Comparison of ENCODE assay signal across 21 cellular contexts in genomic region chr6:112931835-112932234, GRCh38.
DNase-seq lines count a peak whose midpoint lies in the region; ATAC-seq, FAIRE-seq and TF ChIP-seq lines count a peak whose summit lies in the region.
"Had no signal": no experiment of that assay in that cellular context is flagged by ENCODE, and none has a peak within 500 bp of the region (broad histone marks: within the 10 kb centered on the region; RNA-seq: fewer than 3 reads in every experiment).

No MANE protein-coding gene starts in this region.

- H2BK20ac ChIP-seq in IMR-90 (ENCODE audit: low read depth, low read length), result peak overlapping the region; percentile 10; the same call in 1 of the 2 replicates

- BruUV-seq in IMR-90 (replicated peaks; lab: Mats Ljungman, UMichigan) (no TSS peak), endothelial cell of umbilical vein (replicated peaks; lab: Mats Ljungman, UMichigan) (no TSS peak), HepG2 (replicated peaks; lab: Mats Ljungman, UMichigan) (no TSS peak)

- dilution Hi-C loops in IMR-90 (cut with HindIII; ENCODE audit: low sequenced_read_pairs, unreplicated experiment) (no loop called here), endothelial cell of umbilical vein (cut with MboI; ENCODE audit: extremely low pct_ligation_motif_present, low sequenced_read_pairs) (no loop called here)

- no peak overlapping the region for H3K4me3 ChIP-seq in IMR-90 (ENCODE audit: insufficient read depth, low read depth, low read length)
- H3K4me3 ChIP-seq in endothelial cell of umbilical vein (replicated peaks in 1 of 3; ENCODE audit: insufficient read depth in 1 of 3, low read depth in 1 of 3, low read length in 3 of 3), result no peak overlapping the region
- H3K4me3 ChIP-seq in HepG2 (replicated peaks in 1 of 3; ENCODE audit: insufficient read depth in 1 of 3, low read depth in 2 of 3, low read length in 3 of 3), result no peak overlapping the region
- no peak overlapping the region for H3K4me3 ChIP-seq in body of pancreas
- H3K4me3 ChIP-seq: gastroesophageal sphincter, neural progenitor cell, PC-9 had no signal

- no peak overlapping the region for H3K4me3 Mint-ChIP-seq in osteocyte (ENCODE audit: unreplicated experiment)
- H3K4me3 Mint-ChIP-seq: neural progenitor cell; T-helper 2 cell treated with Interferon-gamma antibody and Interleukin-4, amounts not matched to agents 5 μg/mL and 100 μg/mL, for 36 hours had no signal

- no peak overlapping the region for H3K9ac ChIP-seq in IMR-90 (ENCODE audit: low read depth, low read length)
- no peak overlapping the region for H3K9ac ChIP-seq in endothelial cell of umbilical vein (replicated peaks; ENCODE audit: extremely low read depth, insufficient read depth, low read length)
- H3K9ac ChIP-seq in HepG2 (ENCODE audit: insufficient read depth, low read depth, low read length), result no peak overlapping the region
- H3K9ac ChIP-seq: neural progenitor cell had no signal

- TF ChIP-seq RAD21 in IMR-90 (IDR thresholded peaks at IDR 0.05; ENCODE audit: low read length) (no peak), HepG2 (CRISPR knock-in tag; IDR thresholded peaks at IDR 0.05) (no peak)

- H3K4me1 ChIP-seq in IMR-90 (ENCODE audit: control insufficient read depth, insufficient read depth, low read length), result peaks cover 6% of the 10 kb centered on the region
- peaks cover 12% of the 10 kb centered on the region for H3K4me1 ChIP-seq in endothelial cell of umbilical vein (ENCODE audit: control insufficient read depth, extremely low read depth, insufficient read depth, low read length)
- no peaks in the 10 kb centered on the region for H3K4me1 ChIP-seq in HepG2 (ENCODE audit: insufficient read depth, low read length)
- no peaks in the 10 kb centered on the region for H3K4me1 ChIP-seq in body of pancreas
- H3K4me1 ChIP-seq: Caco-2, gastroesophageal sphincter, neural progenitor cell had no signal

- no peak overlapping the region for H2BK120ac ChIP-seq in IMR-90 (ENCODE audit: low read depth, low read length)

- H3K36me3 Mint-ChIP-seq in osteocyte (ENCODE audit: unreplicated experiment), result no peaks in the 10 kb centered on the region
- H3K36me3 Mint-ChIP-seq: neural progenitor cell had no signal

- no peak overlapping the region for H2BK5ac ChIP-seq in IMR-90 (ENCODE audit: low read depth, low read length, poor library complexity, severe bottlenecking)

- in situ Hi-C loops in IMR-90 (cut with MboI; ENCODE audit: low sequenced_read_pairs) (no loop called here), HepG2 (cut with HindIII; ENCODE audit: extremely low pct_ligation_motif_present, low pct_unique_long_range_greater_than_20kb) (no loop called here)

- H4K8ac ChIP-seq in IMR-90 (ENCODE audit: low read depth in 2 of 2, low read length in 2 of 2), result no peak overlapping the region

- TF ChIP-seq POLR2A in IMR-90 (IDR thresholded peaks at IDR 0.05; ENCODE audit: low read depth, low read length) (no peak), endothelial cell of umbilical vein (IDR thresholded peaks at IDR 0.05; ENCODE audit: low read depth, low read length) (no peak), HepG2 (IDR thresholded peaks at IDR 0.05; ENCODE audit: insufficient read depth in 1 of 2, low read depth in 2 of 2, low read length in 2 of 2) (no peak), body of pancreas (IDR thresholded peaks at IDR 0.05) (no peak)

- intact Hi-C loops in IMR-90 (cut with micrococcal nuclease), result no loop called here
- intact Hi-C loops in endothelial cell of umbilical vein (cut with micrococcal nuclease), result no loop called here
- intact Hi-C loops in HepG2 (cut with micrococcal nuclease; ENCODE audit: unreplicated experiment), result no loop called here
- intact Hi-C loops in body of pancreas (cut with DNase I), result no loop called here

- no peak overlapping the region for H4K5ac ChIP-seq in IMR-90 (ENCODE audit: low read depth, low read length)

- no peaks in the 10 kb centered on the region for H3K79me2 ChIP-seq in endothelial cell of umbilical vein (ENCODE audit: control insufficient read depth, insufficient read depth, low read length)
- no peaks in the 10 kb centered on the region for H3K79me2 ChIP-seq in HepG2 (ENCODE audit: insufficient read depth, low read length)

- no peaks in the 10 kb centered on the region for H3K79me1 ChIP-seq in IMR-90 (ENCODE audit: low read depth in 1 of 2, low read length in 2 of 2)

- H3K27me3 ChIP-seq in IMR-90 (ENCODE audit: control insufficient read depth, insufficient read depth, low read length) (no peaks in the 10 kb centered on the region), endothelial cell of umbilical vein (ENCODE audit: control insufficient read depth in 2 of 2, insufficient read depth in 2 of 2, low read length in 2 of 2) (no peaks in the 10 kb centered on the region), HepG2 (ENCODE audit: control insufficient read depth in 1 of 2, insufficient read depth in 2 of 2, low read length in 2 of 2) (no peaks in the 10 kb centered on the region), body of pancreas (no peaks in the 10 kb centered on the region)
- H3K27me3 ChIP-seq: gastroesophageal sphincter, neural progenitor cell had no signal

- H3K4me2 ChIP-seq in IMR-90 (ENCODE audit: low read depth, low read length) (no peak overlapping the region), endothelial cell of umbilical vein (ENCODE audit: insufficient read depth, low read length) (no peak overlapping the region), HepG2 (ENCODE audit: low read depth, low read length) (no peak overlapping the region)
- H3K4me2 ChIP-seq: neural progenitor cell, PC-9 had no signal

- FAIRE-seq in endothelial cell of umbilical vein (lab: Jason Lieb, UNC), result peak; percentile 71
- FAIRE-seq in HepG2 (lab: Jason Lieb, UNC), result no peak
- FAIRE-seq: G401.6 had no signal

- H3K14ac ChIP-seq in IMR-90 (replicated peaks; ENCODE audit: low read depth, low read length), result no peak overlapping the region

- no peak for TF ChIP-seq CTCF in IMR-90 (conservative IDR thresholded peaks at IDR 0.05; ENCODE audit: low read depth, low read length)
- no peak for TF ChIP-seq CTCF in endothelial cell of umbilical vein (IDR thresholded peaks at IDR 0.05; ENCODE audit: extremely low read depth in 1 of 2, insufficient read depth in 1 of 2, low read depth in 1 of 2, low read length in 2 of 2)
- TF ChIP-seq CTCF in osteocyte (IDR thresholded peaks at IDR 0.05), result no peak
- no peak for TF ChIP-seq CTCF in HepG2 (CRISPR knock-in tag; IDR thresholded peaks at IDR 0.05)
- TF ChIP-seq CTCF in body of pancreas (IDR thresholded peaks at IDR 0.05), result no peak

- H3K36me3 ChIP-seq in IMR-90 (ENCODE audit: control insufficient read depth, insufficient read depth, low read length) (no peaks in the 10 kb centered on the region), endothelial cell of umbilical vein (ENCODE audit: control insufficient read depth in 2 of 2, extremely low read depth in 1 of 2, insufficient read depth in 2 of 2, low read length in 2 of 2) (no peaks in the 10 kb centered on the region), HepG2 (replicated peaks in 1 of 2; ENCODE audit: control insufficient read depth in 1 of 2, insufficient read depth in 2 of 2, low read length in 2 of 2) (no peaks in the 10 kb centered on the region), body of pancreas (replicated peaks in 1 of 2; ENCODE audit: insufficient read depth in 1 of 2, low read depth in 2 of 2) (no peaks in the 10 kb centered on the region)
- H3K36me3 ChIP-seq: gastroesophageal sphincter, neural progenitor cell had no signal

- no peaks in the 10 kb centered on the region for H3K27me3 Mint-ChIP-seq in osteocyte (ENCODE audit: unreplicated experiment)

- ATAC-seq in IMR-90 (ENCODE audit: low read depth) (no peak), HepG2 (no peak), HG03139 (IDR thresholded peaks at IDR 0.05; ENCODE audit: unreplicated experiment) (no peak), body of pancreas (no peak)
- ATAC-seq: gastroesophageal sphincter, HCT116 had no signal

- H3K9me3 Mint-ChIP-seq in osteocyte (ENCODE audit: unreplicated experiment), result peaks cover 2% of the 10 kb centered on the region
- H3K9me3 Mint-ChIP-seq: T-helper 2 cell treated with Interferon-gamma antibody and Interleukin-4, amounts not matched to agents 5 μg/mL and 100 μg/mL, for 36 hours had no signal

- TF ChIP-seq EP300 in HepG2 (IDR thresholded peaks at IDR 0.05; ENCODE audit: low read depth in 2 of 2, low read length in 2 of 2) (no peak), HepG2 (CRISPR knock-in tag; IDR thresholded peaks at IDR 0.05; ENCODE audit: borderline replicate concordance) (no peak)

- no CpG with 5 or more reads among the region's 3 CpGs for WGBS in IMR-90 (ENCODE audit: extremely low coverage in 2 of 2, insufficient read length in 1 of 2), 2 experiments
- 28% methylated on average over 3 of the region's 3 CpGs for WGBS in HepG2 (ENCODE audit: low lambda C conversion rate)
- WGBS in body of pancreas, 2 donors, result 55 to 64% methylated on average over 3 of the region's 3 CpGs

- H3K27ac ChIP-seq in IMR-90 (ENCODE audit: insufficient read depth, low read length) (no peak overlapping the region), endothelial cell of umbilical vein (ENCODE audit: insufficient read depth, low read depth, low read length) (no peak overlapping the region), HepG2 (ENCODE audit: extremely low read length, insufficient read depth, low read length) (no peak overlapping the region), body of pancreas (no peak overlapping the region)
- H3K27ac ChIP-seq: gastroesophageal sphincter, HL-60, neural progenitor cell, PC-9 had no signal

- H2AK9ac ChIP-seq in IMR-90 (replicated peaks; ENCODE audit: low read depth, low read length, poor library complexity), result no peak overlapping the region

- H2AFZ ChIP-seq in IMR-90 (replicated peaks; ENCODE audit: low read length, poor library complexity) (no peak overlapping the region), endothelial cell of umbilical vein (ENCODE audit: low read depth, low read length) (no peak overlapping the region), HepG2 (ENCODE audit: low read length) (no peak overlapping the region)
- H2AFZ ChIP-seq: neural progenitor cell, PC-9 had no signal

- H3K9me3 ChIP-seq in IMR-90 (ENCODE audit: control insufficient read depth, insufficient read depth, low read length), result no peaks in the 10 kb centered on the region
- no peaks in the 10 kb centered on the region for H3K9me3 ChIP-seq in endothelial cell of umbilical vein (replicated peaks; ENCODE audit: control insufficient read depth, insufficient read depth, low read length)
- no peaks in the 10 kb centered on the region for H3K9me3 ChIP-seq in HepG2 (ENCODE audit: low read length)
- no peaks in the 10 kb centered on the region for H3K9me3 ChIP-seq in body of pancreas
- H3K9me3 ChIP-seq: Caco-2, gastroesophageal sphincter had no signal

- H3K23ac ChIP-seq in IMR-90 (ENCODE audit: low read depth, low read length), result no peak overlapping the region

- H2AK5ac ChIP-seq in IMR-90 (ENCODE audit: low read depth, low read length), result no peak overlapping the region

- H3K9me1 ChIP-seq in IMR-90 (ENCODE audit: insufficient read depth, low read length) (no peaks in the 10 kb centered on the region), endothelial cell of umbilical vein (replicated peaks; ENCODE audit: control insufficient read depth, extremely low read depth, insufficient read depth, low read length) (no peaks in the 10 kb centered on the region)

- POLR2A ChIA-PET in IMR-90 (lab: Charles Lee; ENCODE audit: unreplicated experiment) (no interaction called here), endothelial cell of umbilical vein (lab: Charles Lee) (no interaction called here), HepG2 (lab: Yijun Ruan, JAX) (no interaction called here)

- no peak overlapping the region for H3K56ac ChIP-seq in IMR-90 (ENCODE audit: extremely low read depth, insufficient read depth, low read length)

- DNase-seq in AG20443 (ENCODE audit: low spot score) (peak; percentile 54), IMR-90 (peak; percentile 21), endothelial cell of umbilical vein (ENCODE audit: low read depth, low spot score) (peak; percentile 85), osteocyte (ENCODE audit: extremely low spot score, unreplicated experiment) (no peak), HepG2 (ENCODE audit: low spot score) (no peak), occipital lobe (lab: John Stamatoyannopoulos, UW) (no peak), body of pancreas (no peak)
- DNase-seq: activated CD4-positive, alpha-beta T cell treated with anti-CD3 and anti-CD28 coated beads, Interleukin-2, amount 50 U/mL, for 48 hours; activated naive CD4-positive, alpha-beta T cell; Caco-2; MV-4-11; NCI-H187 treated with DMSO at 0.1 percent for 48 hours; PC-9; stimulated activated CD4-positive, alpha-beta T cell treated with anti-CD3 and anti-CD28 coated beads, Interleukin-15, amount 100 ng/mL, for 24 hours had no signal

- CTCF ChIA-PET in IMR-90 (lab: Yijun Ruan, JAX) (no interaction called here), endothelial cell of umbilical vein (lab: Charles Lee) (interaction anchor here (0.6 kb wide), 1 partner anchor 190 kb away, joined by 3 read pairs; no protein-coding TSS in a partner anchor), HepG2 (lab: Yijun Ruan, JAX; ENCODE audit: low intra/inter-chr PET ratio, low total read pairs) (no interaction called here)

- H2BK15ac ChIP-seq in IMR-90 (ENCODE audit: low read depth, low read length), result no peak overlapping the region

- no peak overlapping the region for H3K18ac ChIP-seq in IMR-90 (ENCODE audit: low read depth, low read length)

- peak overlapping the region; percentile 87 for H3K27ac Mint-ChIP-seq in osteocyte (ENCODE audit: unreplicated experiment)
- H3K27ac Mint-ChIP-seq: neural progenitor cell; T-helper 2 cell treated with Interferon-gamma antibody and Interleukin-4, amounts not matched to agents 5 μg/mL and 100 μg/mL, for 36 hours had no signal

- peaks cover 57% of the 10 kb centered on the region for H3K4me1 Mint-ChIP-seq in osteocyte (ENCODE audit: unreplicated experiment)

- H4K20me1 ChIP-seq in IMR-90 (ENCODE audit: insufficient read depth, low read length) (no peaks in the 10 kb centered on the region), endothelial cell of umbilical vein (replicated peaks; ENCODE audit: control insufficient read depth, extremely low read depth, insufficient read depth, low read length) (no peaks in the 10 kb centered on the region), HepG2 (ENCODE audit: insufficient read depth, low read length) (no peaks in the 10 kb centered on the region)

- H4K91ac ChIP-seq in IMR-90 (ENCODE audit: insufficient read depth, low read depth, low read length), result no peak overlapping the region

- no peak overlapping the region for H3K4ac ChIP-seq in IMR-90 (ENCODE audit: low read depth, low read length)

Comparison
In these comparisons a context has a peak if more than half of its experiments do, and no peak if none do; other contexts are left out.
1. DNase-seq: peak in AG20443 (single experiment), IMR-90 (single experiment) and endothelial cell of umbilical vein (single experiment); none in osteocyte (single experiment), HepG2 (single experiment), occipital lobe (single experiment) and body of pancreas (0 of 4).